Comparison of ENCODE assay signal across 1 cellular context in genomic region chr22:48943567-48944432, GRCh38.
TF ChIP-seq lines count a peak whose summit lies in the region.

No MANE protein-coding gene starts in this region.

TF ChIP-seq in HepG2, 621 proteins besides CTCF, POLR2A, EP300 and RAD21 (continued from another document and continues in another):
- peak; percentile 36; the same call in 1 of the 2 replicates for TF ChIP-seq PHF8 (CRISPR knock-in tag; IDR thresholded peaks at IDR 0.05)
- peak; percentile 95 for TF ChIP-seq MEIS1 (CRISPR knock-in tag; IDR thresholded peaks at IDR 0.05; ENCODE audit: borderline replicate concordance)
- TF ChIP-seq E2F5 (CRISPR knock-in tag; conservative IDR thresholded peaks at IDR 0.05): no peak
- no peak for TF ChIP-seq ATRX (CRISPR knock-in tag; IDR thresholded peaks at IDR 0.05; ENCODE audit: borderline replicate concordance)
- no peak for TF ChIP-seq ZNF530 (CRISPR knock-in tag; IDR thresholded peaks at IDR 0.05; ENCODE audit: low read depth)
- TF ChIP-seq ATF1 (CRISPR knock-in tag; IDR thresholded peaks at IDR 0.05): no peak; the same call in 1 of the 2 replicates
- no peak for TF ChIP-seq MBD4 (IDR thresholded peaks at IDR 0.05; ENCODE audit: borderline replicate concordance, low read length)
- TF ChIP-seq SIN3A (IDR thresholded peaks at IDR 0.05; ENCODE audit: borderline replicate concordance, low read depth, low read length): no peak
- TF ChIP-seq RNF2 (conservative IDR thresholded peaks at IDR 0.05; ENCODE audit: low read depth): no peak; the same call in 1 of the 2 replicates
- no peak for TF ChIP-seq ZNF616 (CRISPR knock-in tag; IDR thresholded peaks at IDR 0.05; ENCODE audit: low read depth)
- peak; percentile 82 for TF ChIP-seq ZFX (CRISPR knock-in tag; IDR thresholded peaks at IDR 0.05; ENCODE audit: low read depth)
- peak; percentile 96 for TF ChIP-seq ZNF772 (CRISPR knock-in tag; IDR thresholded peaks at IDR 0.05)
- no peak for TF ChIP-seq ZNF646 (CRISPR knock-in tag; IDR thresholded peaks at IDR 0.05)
- TF ChIP-seq ZFP37 (CRISPR knock-in tag; IDR thresholded peaks at IDR 0.05; ENCODE audit: borderline replicate concordance): no peak
- TF ChIP-seq TEF (CRISPR knock-in tag; IDR thresholded peaks at IDR 0.05): no peak
- peak; percentile 7; the same call in 1 of the 2 replicates for TF ChIP-seq LCORL (IDR thresholded peaks at IDR 0.05)
- peak; percentile 95 for TF ChIP-seq LCORL (CRISPR knock-in tag; IDR thresholded peaks at IDR 0.05)
- TF ChIP-seq ZNF841 (CRISPR knock-in tag; IDR thresholded peaks at IDR 0.05; ENCODE audit: borderline replicate concordance): no peak
- no peak for TF ChIP-seq ZNF784 (CRISPR knock-in tag; IDR thresholded peaks at IDR 0.05; ENCODE audit: borderline replicate concordance)
- TF ChIP-seq MTF2 (CRISPR knock-in tag; IDR thresholded peaks at IDR 0.05; ENCODE audit: borderline replicate concordance): peak; percentile 58; the same call in 1 of the 2 replicates
- no peak for TF ChIP-seq TERF1 (CRISPR knock-in tag; IDR thresholded peaks at IDR 0.05)
- peak; percentile 97 for TF ChIP-seq PAXIP1 (CRISPR knock-in tag; conservative IDR thresholded peaks at IDR 0.05)
- TF ChIP-seq GPN1 (CRISPR knock-in tag; IDR thresholded peaks at IDR 0.05; ENCODE audit: borderline replicate concordance): 0 out of 2 replicates have a peak, but pooled peaks have one; percentile 47
- peak; percentile 97 for TF ChIP-seq ELF3 (CRISPR knock-in tag; IDR thresholded peaks at IDR 0.05)
- peak; percentile 76; the same call in 1 of the 2 replicates for TF ChIP-seq RXRB (CRISPR knock-in tag; IDR thresholded peaks at IDR 0.05; ENCODE audit: borderline replicate concordance)
- no peak; the same call in 1 of the 2 replicates for TF ChIP-seq ZFP36L1 (CRISPR knock-in tag; IDR thresholded peaks at IDR 0.05)
- no peak for TF ChIP-seq ZNF136 (CRISPR knock-in tag; IDR thresholded peaks at IDR 0.05; ENCODE audit: low read depth)
- no peak for TF ChIP-seq HBP1 (CRISPR knock-in tag; IDR thresholded peaks at IDR 0.05; ENCODE audit: low read depth)
- TF ChIP-seq HNF4A (CRISPR knock-in tag; IDR thresholded peaks at IDR 0.05): peak; percentile 95
- TF ChIP-seq MTERF4 (CRISPR knock-in tag; IDR thresholded peaks at IDR 0.05): no peak
- no peak for TF ChIP-seq ZNF598 (CRISPR knock-in tag; IDR thresholded peaks at IDR 0.05; ENCODE audit: borderline replicate concordance)
- peak; percentile 83 for TF ChIP-seq MTA1 (CRISPR knock-in tag; IDR thresholded peaks at IDR 0.05; ENCODE audit: borderline replicate concordance)
- no peak for TF ChIP-seq MYNN (CRISPR knock-in tag; IDR thresholded peaks at IDR 0.05; ENCODE audit: low read depth)
- TF ChIP-seq ETV5 (CRISPR knock-in tag; IDR thresholded peaks at IDR 0.05; ENCODE audit: borderline replicate concordance): peak; percentile 97
- 0 out of 2 replicates have a peak, but pooled peaks have one; percentile 21 for TF ChIP-seq ZSCAN9 (CRISPR knock-in tag; IDR thresholded peaks at IDR 0.05; ENCODE audit: borderline replicate concordance)
- peak; percentile 67; the same call in 1 of the 2 replicates for TF ChIP-seq ZKSCAN8 (CRISPR knock-in tag; IDR thresholded peaks at IDR 0.05; ENCODE audit: borderline replicate concordance)
- 0 out of 2 replicates have a peak, but pooled peaks have one; percentile 35 for TF ChIP-seq ZHX1 (CRISPR knock-in tag; IDR thresholded peaks at IDR 0.05; ENCODE audit: low read depth)
- TF ChIP-seq CEBPB (IDR thresholded peaks at IDR 0.05; ENCODE audit: borderline replicate concordance, low read depth, low read length): peak; percentile 54; the same call in 1 of the 2 replicates
- TF ChIP-seq BRF2 (CRISPR knock-in tag; IDR thresholded peaks at IDR 0.05): no peak
- no peak for TF ChIP-seq AGO2 (optimal IDR thresholded peaks at IDR 0.05; ENCODE audit: low read depth, low read length)
